Comparison of ENCODE assay signal across 18 cellular contexts in genomic region chr12:127496255-127496654, GRCh38.
DNase-seq lines count a peak whose midpoint lies in the region; ATAC-seq and TF ChIP-seq lines count a peak whose summit lies in the region.
"Had no signal": no experiment of that assay in that cellular context is flagged by ENCODE, and none has a peak within 500 bp of the region (broad histone marks: within the 10 kb centered on the region; RNA-seq: fewer than 3 reads in every experiment).

No MANE protein-coding gene starts in this region.

- H3K18ac ChIP-seq in trophoblast cell (ENCODE audit: low read length): no peak overlapping the region

- no peaks in the 10 kb centered on the region for H3K4me1 ChIP-seq in trophoblast cell (ENCODE audit: control insufficient read depth in 1 of 2, insufficient read depth in 2 of 2, low read length in 2 of 2)
- no peaks in the 10 kb centered on the region for H3K4me1 ChIP-seq in heart right ventricle

- no peaks in the 10 kb centered on the region for H3K79me1 ChIP-seq in trophoblast cell (ENCODE audit: low read length)

- H3K27ac ChIP-seq in trophoblast cell (ENCODE audit: low read depth, low read length): no peak overlapping the region
- H3K27ac ChIP-seq in heart right ventricle: no peak overlapping the region

- no peaks in the 10 kb centered on the region for H3K79me2 ChIP-seq in trophoblast cell (ENCODE audit: control insufficient read depth, insufficient read depth, low read length, poor library complexity)

- H3K27me3 ChIP-seq in trophoblast cell (ENCODE audit: insufficient read depth, low read length) (no peaks in the 10 kb centered on the region), heart right ventricle (peaks cover 0 to 3% (median 0%) of the 10 kb centered on the region in 7 donors)

- no peak overlapping the region for H3K23ac ChIP-seq in trophoblast cell (ENCODE audit: low read length)

- DNase-seq in ELF-1 (ENCODE audit: low read depth, low spot score) (peak; percentile 8), NCI-H146 (lab: John Stamatoyannopoulos, UW) (peak; percentile 71), cerebellar cortex (ENCODE audit: low spot score) (peak; percentile 5), trophoblast cell (no peak), HUDEP-2 (lab: John Stamatoyannopoulos, UW; ENCODE audit: unreplicated experiment in 76 of 76) (no peak), heart right ventricle (no peak), GDM1 (lab: John Stamatoyannopoulos, UW) (no peak)
- DNase-seq: activated naive CD4-positive, alpha-beta T cell treated with anti-CD3 and anti-CD28 coated beads, Interleukin-2, amount 10 ng/mL, durations not matched to agents 7 days and 5 days; activated T-cell treated with anti-CD3 and anti-CD28 coated beads, Interleukin-2, amount 50 U/mL, for 24 hours; aorta; CD4-positive, CD25-positive, alpha-beta regulatory T cell; central memory CD4-positive, alpha-beta T cell; DMS 273 treated with DMSO at 0.1 percent for 48 hours; foreskin fibroblast; HFFc6; Kasumi-1; NCI-H1092; T-helper 9 cell had no signal

- no peak overlapping the region for H2AFZ ChIP-seq in trophoblast cell (ENCODE audit: insufficient read depth, low read length, poor library complexity)

- H3K9ac ChIP-seq in trophoblast cell (ENCODE audit: low read length): peak overlapping the region; percentile 30

- H3K9me3 ChIP-seq in trophoblast cell (ENCODE audit: insufficient read depth, low read depth, low read length): no peaks in the 10 kb centered on the region
- H3K9me3 ChIP-seq in heart right ventricle: peaks cover 0 to 7% (median 0%) of the 10 kb centered on the region in 11 donors

- H4K91ac ChIP-seq in trophoblast cell (ENCODE audit: low read depth, low read length): no peak overlapping the region

- H3K36me3 ChIP-seq in trophoblast cell (ENCODE audit: control insufficient read depth in 1 of 2, insufficient read depth in 2 of 2, low read length in 2 of 2) (no peaks in the 10 kb centered on the region), heart right ventricle (no peaks in the 10 kb centered on the region)

- no peak for TF ChIP-seq CTCF in heart right ventricle (IDR thresholded peaks at IDR 0.05)

- H3K14ac ChIP-seq in trophoblast cell (ENCODE audit: low read length): no peak overlapping the region

- no peak for ATAC-seq in heart right ventricle

- no peak overlapping the region for H3K4me2 ChIP-seq in trophoblast cell (ENCODE audit: low read length)

- H2AK5ac ChIP-seq in trophoblast cell (ENCODE audit: low read length): no peak overlapping the region

- no peak overlapping the region for H2BK120ac ChIP-seq in trophoblast cell (ENCODE audit: insufficient read depth, low read length, poor library complexity)

- H4K8ac ChIP-seq in trophoblast cell (ENCODE audit: low read depth, low read length): no peak overlapping the region

- H2BK12ac ChIP-seq in trophoblast cell (ENCODE audit: low read length): no peak overlapping the region

- no peak overlapping the region for H4K12ac ChIP-seq in trophoblast cell (ENCODE audit: low read depth, low read length)

- intact Hi-C loops in heart right ventricle (cut with DNase I): no loop called here

- H3K4me3 ChIP-seq in trophoblast cell (ENCODE audit: low read depth, low read length): no peak overlapping the region
- no peak overlapping the region for H3K4me3 ChIP-seq in heart right ventricle

- WGBS in trophoblast cell (ENCODE audit: extremely low coverage, insufficient coverage, insufficient read length): no CpG with 5 or more reads among the region's 6 CpGs
- 51 to 54% methylated on average over 6 of the region's 6 CpGs for WGBS in heart right ventricle, 2 donors

- H2BK5ac ChIP-seq in trophoblast cell (ENCODE audit: low read depth, low read length, poor library complexity): no peak overlapping the region

- no peak overlapping the region for H3K4ac ChIP-seq in trophoblast cell (ENCODE audit: low read depth, low read length)

Comparison
In these comparisons a context has a peak if more than half of its experiments do, and no peak if none do; other contexts are left out.
1. DNase-seq: peak in ELF-1 (single experiment), NCI-H146 (single experiment) and cerebellar cortex (single experiment); none in trophoblast cell (0 of 2), HUDEP-2 (0 of 76), heart right ventricle (0 of 2) and GDM1 (single experiment).